Comparison of ENCODE assay signal across 11 cellular contexts in genomic region chr10:83724471-83725241, GRCh38.
A peak's percentile ranks its signal among the peaks of the same experiment; 100 is the strongest.
DNase-seq lines count a peak whose midpoint lies in the region; ATAC-seq and TF ChIP-seq lines count a peak whose summit lies in the region.
"Had no signal": no experiment of that assay in that cellular context is flagged by ENCODE, and none has a peak within 500 bp of the region (broad histone marks: within the 10 kb centered on the region; RNA-seq: fewer than 3 reads in every experiment).

No MANE protein-coding gene starts in this region.

- H3K4me1 ChIP-seq in upper lobe of left lung: no peaks in the 10 kb centered on the region
- H3K4me1 ChIP-seq in ovary (ENCODE audit: insufficient read depth): no peaks in the 10 kb centered on the region
- no peaks in the 10 kb centered on the region for H3K4me1 ChIP-seq in gastroesophageal sphincter
- H3K4me1 ChIP-seq: BE2C had no signal

- H3K9me3 ChIP-seq in upper lobe of left lung (peaks cover 0 to 3% (median 0%) of the 10 kb centered on the region in 4 donors), ovary (no peaks in the 10 kb centered on the region), gastroesophageal sphincter (peaks cover 0 to 8% (median 0%) of the 10 kb centered on the region in 3 donors)
- H3K9me3 ChIP-seq: BE2C had no signal

- H3K27me3 ChIP-seq in dorsolateral prefrontal cortex (no peaks in the 10 kb centered on the region), upper lobe of left lung (no peaks in the 10 kb centered on the region), ovary (no peaks in the 10 kb centered on the region), gastroesophageal sphincter (no peaks in the 10 kb centered on the region)
- H3K27me3 ChIP-seq: BE2C had no signal

- H3K36me3 ChIP-seq in upper lobe of left lung: no peaks in the 10 kb centered on the region
- H3K36me3 ChIP-seq in ovary: no peaks in the 10 kb centered on the region
- H3K36me3 ChIP-seq in gastroesophageal sphincter: no peaks in the 10 kb centered on the region
- H3K36me3 ChIP-seq: BE2C had no signal

- no peak for TF ChIP-seq POLR2A in upper lobe of left lung (IDR thresholded peaks at IDR 0.05)
- TF ChIP-seq POLR2A in ovary (IDR thresholded peaks at IDR 0.05): no peak
- TF ChIP-seq POLR2A in gastroesophageal sphincter (IDR thresholded peaks at IDR 0.05): no peak

- H3K27ac ChIP-seq in dorsolateral prefrontal cortex (peak overlapping the region in 57 of 59 donors; percentile 3 to 91 (median 76)), upper lobe of left lung (no peak overlapping the region), ovary (no peak overlapping the region), gastroesophageal sphincter (no peak overlapping the region)

- WGBS in upper lobe of left lung, 2 donors: 72 to 76% methylated on average over 5 of the region's 5 CpGs
- WGBS in ovary, 3 donors: 80 to 91% (median 86%) methylated on average over 5 of the region's 5 CpGs
- 69 to 74% methylated on average over 5 of the region's 5 CpGs for WGBS in gastroesophageal sphincter (ENCODE audit: low coverage in 1 of 2), 2 donors

- TF ChIP-seq EP300 in upper lobe of left lung (IDR thresholded peaks at IDR 0.05): no peak
- no peak for TF ChIP-seq EP300 in ovary (IDR thresholded peaks at IDR 0.05)
- no peak for TF ChIP-seq EP300 in gastroesophageal sphincter (IDR thresholded peaks at IDR 0.05)

- intact Hi-C loops in dorsolateral prefrontal cortex (cut with DNase I): loop anchor here in 1 of 2 donors (10.0 kb wide), 1 partner anchor 210 kb away; no protein-coding TSS in a partner anchor
- intact Hi-C loops in ovary (cut with DNase I): loop anchor here in 1 of 4 donors (1.0 kb wide), 1 partner anchor 407 kb away; no protein-coding TSS in a partner anchor

- ATAC-seq in GM18511 (IDR thresholded peaks at IDR 0.05; ENCODE audit: unreplicated experiment) (peak; percentile 88), GM21390 (IDR thresholded peaks at IDR 0.05; ENCODE audit: unreplicated experiment) (peak; percentile 96), HG03060 (IDR thresholded peaks at IDR 0.05; ENCODE audit: low read depth, unreplicated experiment) (peak; percentile 71), upper lobe of left lung (ENCODE audit: low FRiP score in 2 of 2) (no peak), gastroesophageal sphincter (no peak)

- TF ChIP-seq CTCF in dorsolateral prefrontal cortex (IDR thresholded peaks at IDR 0.05 in 54 of 56, conservative IDR thresholded peaks at IDR 0.05 in 2 of 56; ENCODE audit: low read depth in 1 of 56, partially characterized antibody in 56 of 56) (no peak), upper lobe of left lung (IDR thresholded peaks at IDR 0.05) (no peak), ovary (IDR thresholded peaks at IDR 0.05) (no peak), gastroesophageal sphincter (IDR thresholded peaks at IDR 0.05) (no peak)

- peak in 1 of 10 donors; percentile 26 for DNase-seq in dorsolateral prefrontal cortex
- DNase-seq in UCSD-AML1 (lab: John Stamatoyannopoulos, UW; ENCODE audit: unreplicated experiment): no peak
- no peak for DNase-seq in upper lobe of left lung
- no peak for DNase-seq in ovary
- DNase-seq: BE2C, H9, NCI-H1930 had no signal

- no peak overlapping the region for H3K4me3 ChIP-seq in dorsolateral prefrontal cortex
- H3K4me3 ChIP-seq in upper lobe of left lung: no peak overlapping the region
- no peak overlapping the region for H3K4me3 ChIP-seq in ovary
- H3K4me3 ChIP-seq in gastroesophageal sphincter: no peak overlapping the region

Comparison
In these comparisons a context has a peak if more than half of its experiments do, and no peak if none do; other contexts are left out.
1. ATAC-seq: peak in GM18511 (single experiment), GM21390 (single experiment) and HG03060 (single experiment); none in upper lobe of left lung (0 of 2) and gastroesophageal sphincter (single experiment).
2. H3K27ac ChIP-seq: peak in dorsolateral prefrontal cortex (57 of 59); none in upper lobe of left lung (0 of 4), ovary (0 of 2) and gastroesophageal sphincter (0 of 4).